In the genomic region with DNA sequence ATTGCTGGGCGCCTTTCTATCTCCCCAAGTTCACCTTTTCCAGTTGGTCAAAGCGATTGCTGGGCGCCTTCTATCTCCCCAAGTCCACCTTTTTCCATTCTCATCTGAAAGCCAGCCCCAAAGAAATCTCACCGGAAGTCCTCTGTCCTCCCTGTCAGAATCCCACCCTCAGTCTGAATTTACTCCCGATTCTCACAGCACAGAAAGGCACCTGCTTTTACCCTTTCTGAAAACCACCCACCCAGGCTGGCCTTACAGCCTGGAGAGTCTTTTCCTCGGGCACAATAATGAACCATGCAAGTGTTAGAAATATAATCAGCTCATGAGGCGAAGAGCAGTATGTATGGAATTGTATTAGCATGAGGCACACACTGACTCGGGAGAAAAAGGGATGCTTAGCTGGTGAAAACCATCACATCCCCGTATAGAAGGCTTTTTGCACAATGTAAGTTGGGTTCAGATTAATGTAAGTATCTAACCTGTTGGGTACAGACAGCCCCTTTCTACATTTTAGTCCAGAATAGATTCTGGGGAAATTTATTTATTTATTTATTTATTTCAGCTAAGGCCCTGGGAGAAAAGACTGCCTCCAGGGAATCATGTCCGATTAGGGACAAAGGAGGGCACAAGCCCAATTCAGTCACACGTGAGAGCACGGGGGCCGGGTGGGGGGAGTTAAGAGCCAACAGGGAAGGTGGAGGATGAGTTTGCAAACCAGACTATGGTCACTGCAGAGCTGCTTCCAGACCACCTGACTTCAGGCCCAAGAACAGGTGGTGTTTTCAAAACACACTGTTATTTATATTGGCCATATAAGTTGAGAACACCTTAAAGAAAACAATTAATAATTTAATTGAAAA, we compare ENCODE assay signal across 9 cellular contexts. TPM values are rescaled to one million over a fixed set of nuclear protein-coding genes. Genes with fewer than 3 reads are reported as not detected.
DNase-seq lines count a peak whose midpoint lies in the region; ATAC-seq and TF ChIP-seq lines count a peak whose summit lies in the region.
"Had no signal": no experiment of that assay in that cellular context is flagged by ENCODE, and none has a peak within 500 bp of the region (broad histone marks: within the 10 kb centered on the region; RNA-seq: fewer than 3 reads in every experiment).

No MANE protein-coding gene starts in this region.

- no peak overlapping the region for H3K4me3 Mint-ChIP-seq in CD8-positive, alpha-beta T cell

- H2AFZ ChIP-seq in GM23248 = peak overlapping the region; percentile 83; the same call in 1 of the 2 replicates

- H4K20me1 ChIP-seq in GM23248 (ENCODE audit: insufficient read depth) = no peaks in the 10 kb centered on the region

- H3K9me3 Mint-ChIP-seq in CD8-positive, alpha-beta T cell = no peaks in the 10 kb centered on the region

- TF ChIP-seq CTCF in CD8-positive, alpha-beta T cell (IDR thresholded peaks at IDR 0.05) = no peak

- intact Hi-C loops in right cardiac atrium (cut with DNase I) = loop anchor here in 1 of 4 donors (5.0 kb wide), 1 partner anchor 217 kb away; no protein-coding TSS in a partner anchor
- intact Hi-C loops in CD8-positive, alpha-beta T cell (cut with DNase I, micrococcal nuclease) = no loop called here

- no peak for DNase-seq in GM23248
- DNase-seq in SJSA1 (ENCODE audit: low read depth in 1 of 2, low spot score in 2 of 2) = peak in 1 of 2 experiments; percentile 19
- DNase-seq in right cardiac atrium = no peak
- DNase-seq in retina = peak; percentile 52
- no peak for DNase-seq in CD8-positive, alpha-beta T cell
- no peak for DNase-seq in pons (ENCODE audit: low spot score)
- DNase-seq in GM19238 (ENCODE audit: insufficient read length, low spot score) = no peak
- DNase-seq: MV-4-11 had no signal

- ATAC-seq in right cardiac atrium (no peak), HG02678 (IDR thresholded peaks at IDR 0.05; ENCODE audit: unreplicated experiment) (no peak)
- ATAC-seq in CD8-positive, alpha-beta T cell = no peak

- CTCF ChIA-PET in CD8-positive, alpha-beta T cell (lab: Charles Lee) = no interaction called here

- H3F3A ChIP-seq in GM23248 (ENCODE audit: insufficient read depth) = peaks cover 37% of the 10 kb centered on the region

- H3K36me3 ChIP-seq in GM23248 (ENCODE audit: low read depth) (no peaks in the 10 kb centered on the region), SJSA1 (no peaks in the 10 kb centered on the region)
- H3K36me3 ChIP-seq in CD8-positive, alpha-beta T cell (ENCODE audit: insufficient read depth, low read length) = no peaks in the 10 kb centered on the region

- H3K36me3 Mint-ChIP-seq in CD8-positive, alpha-beta T cell = no peaks in the 10 kb centered on the region

- no peaks in the 10 kb centered on the region for H3K9me2 ChIP-seq in GM23248 (ENCODE audit: insufficient read depth)

- peaks cover 23% of the 10 kb centered on the region for H3K27me3 Mint-ChIP-seq in CD8-positive, alpha-beta T cell (ENCODE audit: low read depth)

- H3K27me3 ChIP-seq in GM23248 (replicated peaks; ENCODE audit: insufficient read depth) (no peaks in the 10 kb centered on the region), SJSA1 (replicated peaks) (no peaks in the 10 kb centered on the region), right cardiac atrium (ENCODE audit: control insufficient read depth, insufficient read depth) (no peaks in the 10 kb centered on the region)
- H3K27me3 ChIP-seq in CD8-positive, alpha-beta T cell (ENCODE audit: insufficient read depth, low read length) = no peaks in the 10 kb centered on the region

- no peak overlapping the region for H3K27ac Mint-ChIP-seq in CD8-positive, alpha-beta T cell

- POLR2A ChIA-PET in CD8-positive, alpha-beta T cell (lab: Charles Lee) = no interaction called here

- H3K27ac ChIP-seq in GM23248 = peak overlapping the region; percentile 61
- H3K27ac ChIP-seq in SJSA1 = peak overlapping the region; percentile 87
- peak overlapping the region; percentile 82 for H3K27ac ChIP-seq in right cardiac atrium (ENCODE audit: low read length)
- no peak overlapping the region for H3K27ac ChIP-seq in CD8-positive, alpha-beta T cell (ENCODE audit: low read depth, low read length)

- no peaks in the 10 kb centered on the region for H3K9me3 ChIP-seq in GM23248 (ENCODE audit: low read depth)
- no peaks in the 10 kb centered on the region for H3K9me3 ChIP-seq in SJSA1 (replicated peaks)
- H3K9me3 ChIP-seq in right cardiac atrium (ENCODE audit: control insufficient read depth, low read length) = no peaks in the 10 kb centered on the region
- H3K9me3 ChIP-seq in CD8-positive, alpha-beta T cell (ENCODE audit: low read length) = no peaks in the 10 kb centered on the region

- peaks cover 4% of the 10 kb centered on the region for H3K4me1 Mint-ChIP-seq in CD8-positive, alpha-beta T cell (ENCODE audit: low read depth)

- H3K4me3 ChIP-seq in GM23248 = peak overlapping the region; percentile 76; the same call in 1 of the 2 replicates
- peak overlapping the region; percentile 73 for H3K4me3 ChIP-seq in SJSA1
- H3K4me3 ChIP-seq in right cardiac atrium (ENCODE audit: low read length) = peak overlapping the region; percentile 75
- no peak overlapping the region for H3K4me3 ChIP-seq in CD8-positive, alpha-beta T cell (ENCODE audit: low read depth, low read length)

- WGBS in GM23248 (ENCODE audit: low coverage in 1 of 2, low lambda C conversion rate in 2 of 2, missing lambda C conversion rate in 2 of 2), 2 experiments = 89 to 90% methylated on average over 13 of the region's 13 CpGs
- WGBS in right cardiac atrium = 78% methylated on average over 13 of the region's 13 CpGs

- peak overlapping the region; percentile 88 for H3K9ac ChIP-seq in GM23248

- peaks cover 39% of the 10 kb centered on the region for H3K4me1 ChIP-seq in GM23248 (ENCODE audit: insufficient read depth)
- H3K4me1 ChIP-seq in SJSA1 (replicated peaks) = peaks cover 82% of the 10 kb centered on the region
- H3K4me1 ChIP-seq in right cardiac atrium (ENCODE audit: control insufficient read depth, insufficient read depth, low read length) = peaks cover 15% of the 10 kb centered on the region
- H3K4me1 ChIP-seq in CD8-positive, alpha-beta T cell (ENCODE audit: insufficient read depth, low read length) = no peaks in the 10 kb centered on the region

- H3K79me2 ChIP-seq in GM23248 (ENCODE audit: insufficient read depth) = peaks cover 86% of the 10 kb centered on the region

- in situ Hi-C loops in GM23248 (cut with MboI) = no loop called here

- H3K4me2 ChIP-seq in GM23248 (ENCODE audit: unreplicated experiment) = peak overlapping the region; percentile 90

RNA-seq across cellular contexts. Expression of gene ZFHX3, which starts 1.4 kb away (rescaled TPM):
- total RNA-seq in GM23248 (2014; rRNA removed; shearing (Covaris generic)) = 2.7 and 3.9 TPM in 2 replicates
- polyA plus RNA-seq in GM23248 (2016; fragmentation: Nextera tagmentation; extraction: Ambion mirVana) (2.8 and 2.9 TPM in 2 replicates), right cardiac atrium (4.3 TPM)
- total RNA-seq in SJSA1 (2014; rRNA removed; shearing (Covaris generic)) = 2.1 and 2.3 TPM in 2 replicates
- total RNA-seq in right cardiac atrium = 10 to 100 TPM in 2 of 4 donors, 1 to 10 TPM in 2; 9.1 to 18.2 (median 11.0) TPM
- total RNA-seq in CD8-positive, alpha-beta T cell = under 1 TPM; 0.22 to 0.33 TPM
